17 cellular contexts compared by ENCODE assay signal in genomic region chr15:96402403-96402802, GRCh38.
A peak's percentile ranks its signal among the peaks of the same experiment; 100 is the strongest.
DNase-seq lines count a peak whose midpoint lies in the region; ATAC-seq and TF ChIP-seq lines count a peak whose summit lies in the region.
"Had no signal": no experiment of that assay in that cellular context is flagged by ENCODE, and none has a peak within 500 bp of the region (broad histone marks: within the 10 kb centered on the region; RNA-seq: fewer than 3 reads in every experiment).

No MANE protein-coding gene starts in this region.

- CTCF ChIA-PET in HEK293 (lab: Yijun Ruan, JAX) = no interaction called here

- H3K9me3 ChIP-seq in HEK293 (ENCODE audit: control insufficient read depth, insufficient read depth, low read depth, low read length) (no peaks in the 10 kb centered on the region), heart right ventricle (no peaks in the 10 kb centered on the region)
- H3K9me3 ChIP-seq: A549, Caco-2 had no signal

- no peak overlapping the region for H3K4me3 ChIP-seq in HEK293 (ENCODE audit: low read depth, low read length)
- H3K4me3 ChIP-seq in heart right ventricle = no peak overlapping the region
- H3K4me3 ChIP-seq: A549 had no signal

- intact Hi-C loops in heart right ventricle (cut with DNase I) = no loop called here

- ATAC-seq in heart right ventricle = no peak
- ATAC-seq: A549, HCT116 had no signal

- H3K27ac ChIP-seq in HEK293 (ENCODE audit: extremely low read depth, low read depth, low read length) (no peak overlapping the region), heart right ventricle (no peak overlapping the region)
- H3K27ac ChIP-seq: 22Rv1, A549, C4-2B, HL-60 had no signal

- H3K4me1 ChIP-seq in HEK293 (ENCODE audit: control insufficient read depth, insufficient read depth, low read length) (0 out of 2 replicates have a peak, but pooled peaks cover 4% of the 10 kb centered on the region), heart right ventricle (no peaks in the 10 kb centered on the region)
- H3K4me1 ChIP-seq: A549, Caco-2 had no signal

- POLR2A ChIA-PET in HEK293 (lab: Yijun Ruan, JAX) = no interaction called here

- H3K27me3 ChIP-seq in heart right ventricle = peaks cover 0 to 53% (median 29%) of the 10 kb centered on the region in 7 donors

- TF ChIP-seq CTCF in HEK293 (tag by site-specific recombination; IDR thresholded peaks at IDR 0.05) (no peak), heart right ventricle (IDR thresholded peaks at IDR 0.05) (no peak)

- DNase-seq in NCI-H1417 (lab: John Stamatoyannopoulos, UW) (peak in 2 of 3 experiments; percentile 11 to 52), NCI-H1417 treated with DMSO at 0.1 percent for 48 hours (lab: John Stamatoyannopoulos, UW) (no peak), NCI-H82 (lab: John Stamatoyannopoulos, UW) (peak; percentile 96), left kidney (ENCODE audit: low read depth, low spot score) (peak; percentile 64), NCI-H526 treated with DMSO at 0.1 percent for 48 hours (lab: John Stamatoyannopoulos, UW) (no peak), heart right ventricle (no peak)
- DNase-seq: AML-193; Caco-2; CD4-positive, alpha-beta T cell; GOT3; H7 had no signal

- WGBS in heart right ventricle, 2 donors = 69 to 76% methylated on average over 3 of the region's 3 CpGs

- H3K36me3 ChIP-seq in HEK293 (ENCODE audit: control insufficient read depth in 2 of 2, insufficient read depth in 1 of 2, low read length in 2 of 2) = no peaks in the 10 kb centered on the region
- no peaks in the 10 kb centered on the region for H3K36me3 ChIP-seq in heart right ventricle

TF ChIP-seq in HEK293, 187 proteins besides CTCF, POLR2A, EP300 and RAD21:
- TF ChIP-seq ZNF112 (tag by site-specific recombination; IDR thresholded peaks at IDR 0.05) (no peak), ZNF626 (tag by site-specific recombination; IDR thresholded peaks at IDR 0.05) (no peak), ZNF433 (tag by site-specific recombination; IDR thresholded peaks at IDR 0.05; ENCODE audit: low read depth) (no peak), ZNF335 (tag by site-specific recombination; conservative IDR thresholded peaks at IDR 0.05) (peak; percentile 32; the same call in 1 of the 2 replicates), KLF8 (tag by site-specific recombination; IDR thresholded peaks at IDR 0.05) (no peak)

Comparison
In these comparisons a context has a peak if more than half of its experiments do, and no peak if none do; other contexts are left out.
1. DNase-seq: peak in NCI-H1417 (2 of 3), NCI-H82 (single experiment) and left kidney (single experiment); none in NCI-H1417 treated with DMSO at 0.1 percent for 48 hours (single experiment), NCI-H526 treated with DMSO at 0.1 percent for 48 hours (single experiment) and heart right ventricle (0 of 2).